8 cellular contexts compared by ENCODE assay signal in the genomic region with DNA sequence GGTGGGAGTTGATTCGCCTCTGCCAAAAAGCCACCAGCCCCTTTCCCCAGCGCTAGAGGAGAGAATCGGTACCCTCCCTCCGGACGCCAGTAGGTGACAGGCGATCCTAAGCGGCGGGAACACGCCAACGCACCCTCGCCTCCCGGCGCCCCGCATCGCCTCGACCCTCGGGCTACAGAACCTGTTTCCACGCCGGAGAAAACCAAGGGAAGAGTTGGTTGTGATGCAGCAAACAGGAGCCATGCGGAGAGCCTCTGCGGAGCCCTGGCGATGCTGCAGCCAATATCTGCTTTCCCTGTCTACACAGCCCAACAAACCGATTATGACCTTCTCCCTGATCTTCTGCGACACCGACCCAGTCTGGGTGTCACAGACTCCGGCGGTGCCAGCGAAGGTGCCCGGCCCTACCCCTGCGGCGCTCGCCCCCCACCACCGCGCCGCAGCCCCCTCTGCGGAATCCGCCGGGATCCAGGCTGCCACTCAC. TPM values are rescaled to one million over a fixed set of nuclear protein-coding genes. Genes with fewer than 3 reads are reported as not detected.
A peak's percentile ranks its signal among the peaks of the same experiment; 100 is the strongest.
DNase-seq lines count a peak whose midpoint lies in the region; ATAC-seq and TF ChIP-seq lines count a peak whose summit lies in the region.

No MANE protein-coding gene starts in this region.

- peak overlapping the region; percentile 92 for H3K18ac ChIP-seq in mesendoderm (ENCODE audit: low read length)

- H3K36me3 ChIP-seq in duodenal mucosa (ENCODE audit: control insufficient read depth in 1 of 2, insufficient read depth in 2 of 2, low read length in 2 of 2) (no peaks in the 10 kb centered on the region), mesendoderm (ENCODE audit: control insufficient read depth, insufficient read depth, low read length) (no peaks in the 10 kb centered on the region), upper lobe of left lung (no peaks in the 10 kb centered on the region)

- H3K27ac ChIP-seq in duodenal mucosa (ENCODE audit: low read depth, low read length) (no peak overlapping the region), mesendoderm (ENCODE audit: low read depth, low read length) (no peak overlapping the region), upper lobe of left lung (peak overlapping the region; percentile 57 to 85 (median 75))

- H3K56ac ChIP-seq in mesendoderm (ENCODE audit: low read length), result peak overlapping the region; percentile 91

- no peak overlapping the region for H4K5ac ChIP-seq in mesendoderm (ENCODE audit: low read length)

- peak overlapping the region; percentile 15 to 39 for H3K9ac ChIP-seq in duodenal mucosa (ENCODE audit: low read depth in 1 of 2, low read length in 2 of 2)
- H3K9ac ChIP-seq in mesendoderm (ENCODE audit: low read length), result peak overlapping the region; percentile 82

- H3K79me2 ChIP-seq in mesendoderm (ENCODE audit: control insufficient read depth, insufficient read depth, low read length), result peaks cover 5% of the 10 kb centered on the region

- no CpG with 5 or more reads among the region's 38 CpGs for WGBS in mesendoderm (ENCODE audit: extremely low coverage, insufficient coverage, low lambda C conversion rate)
- WGBS in upper lobe of left lung, 2 donors, result 0 to 2% methylated on average over 4 to 36 of the region's 38 CpGs

- ATAC-seq in GM18519 (IDR thresholded peaks at IDR 0.05; ENCODE audit: low FRiP score, unreplicated experiment) (peak; percentile 3), HG03064 (IDR thresholded peaks at IDR 0.05; ENCODE audit: low read depth, unreplicated experiment) (peak; percentile 31), upper lobe of left lung (ENCODE audit: low FRiP score in 2 of 2) (peak; percentile 47 to 48)

- H3K79me1 ChIP-seq in mesendoderm (ENCODE audit: low read length), result peaks cover 9% of the 10 kb centered on the region

- peak overlapping the region; percentile 20 for H3K23ac ChIP-seq in mesendoderm (ENCODE audit: low read length)

- H3K4me1 ChIP-seq in duodenal mucosa (ENCODE audit: control insufficient read depth in 1 of 2, insufficient read depth in 2 of 2, low read length in 2 of 2) (peaks cover 0 to 12% of the 10 kb centered on the region in 2 donors), mesendoderm (ENCODE audit: control insufficient read depth, low read depth, low read length) (no peaks in the 10 kb centered on the region), upper lobe of left lung (peaks cover 5 to 56% (median 30%) of the 10 kb centered on the region in 4 donors)

- H2AK5ac ChIP-seq in mesendoderm (ENCODE audit: low read length), result no peak overlapping the region

- peaks cover 29 to 40% of the 10 kb centered on the region in 2 donors for H3K27me3 ChIP-seq in duodenal mucosa (ENCODE audit: control insufficient read depth in 1 of 2, insufficient read depth in 2 of 2, low read length in 2 of 2)
- peaks cover 3% of the 10 kb centered on the region for H3K27me3 ChIP-seq in mesendoderm (ENCODE audit: insufficient read depth, low read length, poor library complexity)
- H3K27me3 ChIP-seq in upper lobe of left lung, result peaks cover 0 to 6% (median 0%) of the 10 kb centered on the region in 4 donors

- DNase-seq in AG10803 (ENCODE audit: low read depth), result no peak
- DNase-seq in RPMI7951 (ENCODE audit: low read depth), result peak; percentile 51
- peak; percentile 80 for DNase-seq in mesendoderm
- DNase-seq in upper lobe of left lung, result peak; percentile 31 to 87
- no peak for DNase-seq in pons (ENCODE audit: low spot score)

- H3K4me3 ChIP-seq in AG10803 (ENCODE audit: low read length) (peak overlapping the region; percentile 58), duodenal mucosa (ENCODE audit: low read depth in 1 of 2, low read length in 2 of 2) (peak overlapping the region; percentile 74 to 75), mesendoderm (ENCODE audit: low read length) (peak overlapping the region; percentile 54), upper lobe of left lung (peak overlapping the region; percentile 71 to 88 (median 72))

- no peak overlapping the region for H2BK5ac ChIP-seq in mesendoderm (ENCODE audit: low read length)

- peak overlapping the region; percentile 87 for H3K4me2 ChIP-seq in mesendoderm (ENCODE audit: low read length)

- H3K4ac ChIP-seq in mesendoderm (ENCODE audit: low read depth, low read length), result peak overlapping the region; percentile 92

- TF ChIP-seq CTCF in AG10803 (conservative IDR thresholded peaks at IDR 0.05; ENCODE audit: low read length), result peak; percentile 40
- peak; percentile 10 to 58 (median 36) for TF ChIP-seq CTCF in upper lobe of left lung (IDR thresholded peaks at IDR 0.05)

- no peak for TF ChIP-seq EP300 in upper lobe of left lung (IDR thresholded peaks at IDR 0.05)

- no peak overlapping the region for H2BK120ac ChIP-seq in mesendoderm (ENCODE audit: low read depth, low read length)

- no peak for TF ChIP-seq POLR2A in upper lobe of left lung (IDR thresholded peaks at IDR 0.05)

- no peak overlapping the region for H2BK15ac ChIP-seq in mesendoderm (replicated peaks; ENCODE audit: low read depth)

- H3K9me3 ChIP-seq in duodenal mucosa (ENCODE audit: control insufficient read depth in 1 of 2, low read length in 2 of 2), result no peaks in the 10 kb centered on the region
- H3K9me3 ChIP-seq in upper lobe of left lung, result no peaks in the 10 kb centered on the region

- H4K8ac ChIP-seq in mesendoderm (ENCODE audit: low read depth, low read length), result no peak overlapping the region

RNA-seq across cellular contexts. Expression of gene PRICKLE1, which starts 0.5 kb away (rescaled TPM):
- 5.3 and 6.1 TPM in 2 replicates for total RNA-seq in RPMI7951 (2014; rRNA removed; shearing (Covaris generic))
- polyA plus RNA-seq in mesendoderm (2013, experiment 1 of 2), result 3.9 TPM
- polyA plus RNA-seq in mesendoderm (2013, experiment 2 of 2), result 3.8 TPM
- 10 to 100 TPM in 3 of 6 donors, 1 to 10 TPM in 3; 7.3 to 18.2 (median 10.2) TPM for total RNA-seq in upper lobe of left lung

Comparison
In these comparisons a context has a peak if more than half of its experiments do, and no peak if none do; other contexts are left out.
1. DNase-seq: peak in RPMI7951 (single experiment), mesendoderm (single experiment) and upper lobe of left lung (2 of 2); none in AG10803 (single experiment) and pons (single experiment).
2. H3K27ac ChIP-seq: peak in upper lobe of left lung (4 of 4); none in duodenal mucosa (single experiment) and mesendoderm (single experiment).
3. Peak in every context shown above with its lines, with median percentiles within 50 percentile points of each other: H3K4me3 ChIP-seq and ATAC-seq.